Comparison of ENCODE assay signal across 25 cellular contexts in the genomic region with DNA sequence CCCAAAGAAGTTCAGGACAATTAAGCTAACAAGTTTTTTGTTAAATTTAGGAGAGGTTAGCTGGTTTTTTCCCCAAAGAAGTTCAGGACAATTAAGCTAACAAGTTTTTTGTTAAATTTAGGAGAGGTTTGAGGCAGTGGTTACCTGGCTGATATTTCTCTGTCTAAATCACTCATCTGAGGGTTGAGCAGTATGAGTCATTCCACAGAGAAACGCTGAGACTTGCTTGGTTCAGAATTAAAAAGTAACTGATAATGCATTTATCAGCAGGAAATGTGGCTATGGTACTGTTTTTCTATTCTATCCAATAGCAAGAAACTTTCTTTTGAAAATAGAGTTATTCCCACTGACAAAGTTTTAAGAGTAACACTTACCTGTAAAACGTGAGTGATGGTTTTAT. TPM values are rescaled to one million over a fixed set of nuclear protein-coding genes. Genes with fewer than 3 reads are reported as not detected.
A peak's percentile ranks its signal among the peaks of the same experiment; 100 is the strongest.
DNase-seq lines count a peak whose midpoint lies in the region; ATAC-seq, FAIRE-seq and TF ChIP-seq lines count a peak whose summit lies in the region.
"Had no signal": no experiment of that assay in that cellular context is flagged by ENCODE, and none has a peak within 500 bp of the region (broad histone marks: within the 10 kb centered on the region; RNA-seq: fewer than 3 reads in every experiment).

No MANE protein-coding gene starts in this region.

- no peak for TF ChIP-seq POLR2A in right lobe of liver (IDR thresholded peaks at IDR 0.05)

- no peak for DNase-seq in right lobe of liver
- no peak for DNase-seq in Right ventricle myocardium inferior (ENCODE audit: missing footprints)
- no peak for DNase-seq in SHP77 treated with DMSO at 0.1 percent for 48 hours (lab: John Stamatoyannopoulos, UW)
- DNase-seq: activated CD4-positive, CD25-positive, alpha-beta regulatory T cell; activated CD8-positive, alpha-beta T cell treated with anti-CD3 and anti-CD28 coated beads, Interleukin-2, amount 10 ng/mL, durations not matched to agents 7 days and 5 days; activated naive CD4-positive, alpha-beta T cell treated with anti-CD3 and anti-CD28 coated beads, Interleukin-2, amount 50 U/mL, for 16 hours; activated T-cell treated with anti-CD3 and anti-CD28 coated beads, Interleukin-2, amount 50 U/mL, for 24 hours; DMS53; GF-D8; IMR-90; NCI-H1417; NCI-H2081 treated with DMSO at 0.1 percent for 48 hours; NCI-H510A; stimulated activated CD4-positive, alpha-beta T cell treated with anti-CD3 and anti-CD28 coated beads, Interleukin-4, amount 100 ng/mL, for 24 hours; stimulated activated naive CD8-positive, alpha-beta T cell treated with anti-CD3 and anti-CD28 coated beads, Interleukin-15, Interleukin-2, amounts not matched to agents 100 U/mL and 50 U/mL, for 24 hours had no signal

- intact Hi-C loops in right lobe of liver (cut with DNase I) (no loop called here), Right ventricle myocardium inferior (cut with DNase I) (no loop called here)

- ATAC-seq in GM18870 (IDR thresholded peaks at IDR 0.05; ENCODE audit: unreplicated experiment) (peak; percentile 74), HG02981 (IDR thresholded peaks at IDR 0.05; ENCODE audit: unreplicated experiment) (peak; percentile 67), right lobe of liver (no peak), Right ventricle myocardium inferior (no peak), HG02973 (IDR thresholded peaks at IDR 0.05; ENCODE audit: unreplicated experiment) (no peak)
- peak; percentile 74 for ATAC-seq in activated T-helper 17 cell treated with anti-CD3 and anti-CD28 coated beads, Interleukin-2, amount 50 U/mL, for 72 hours (replicated peaks)
- ATAC-seq: activated CD8-positive, alpha-beta T cell treated with anti-CD3 and anti-CD28 coated beads, Interleukin-2, amount 10 ng/mL, durations not matched to agents 7 days and 5 days; gastroesophageal sphincter; stimulated activated naive CD8-positive, alpha-beta T cell treated with anti-CD3 and anti-CD28 coated beads, Interleukin-15, Interleukin-2, amounts not matched to agents 100 U/mL and 50 U/mL, for 24 hours had no signal

- H3K27ac ChIP-seq in right lobe of liver: no peak overlapping the region
- H3K27ac ChIP-seq: esophagus muscularis mucosa, gastroesophageal sphincter, tibial nerve had no signal

- H3K4me1 Mint-ChIP-seq in activated T-helper 17 cell treated with anti-CD3 and anti-CD28 coated beads, Interleukin-2, amount 50 U/mL, for 72 hours: no peaks in the 10 kb centered on the region
- H3K4me1 Mint-ChIP-seq: central memory CD8-positive, alpha-beta T cell had no signal

- H3K4me3 ChIP-seq in right lobe of liver: no peak overlapping the region
- H3K4me3 ChIP-seq: esophagus muscularis mucosa, gastroesophageal sphincter, tibial nerve had no signal

- no peaks in the 10 kb centered on the region for H3K36me3 ChIP-seq in right lobe of liver

- no peaks in the 10 kb centered on the region for H3K27me3 ChIP-seq in right lobe of liver
- H3K27me3 ChIP-seq: esophagus muscularis mucosa, gastroesophageal sphincter, tibial nerve had no signal

- H3K36me3 Mint-ChIP-seq in activated T-helper 17 cell treated with anti-CD3 and anti-CD28 coated beads, Interleukin-2, amount 50 U/mL, for 72 hours (ENCODE audit: low read depth): no peaks in the 10 kb centered on the region

- peak; percentile 95 for FAIRE-seq in islet of Langerhans (lab: Jason Lieb, UNC)

- H3K9me3 Mint-ChIP-seq in activated T-helper 17 cell treated with anti-CD3 and anti-CD28 coated beads, Interleukin-2, amount 50 U/mL, for 72 hours: no peaks in the 10 kb centered on the region
- H3K9me3 Mint-ChIP-seq: activated T-cell treated with anti-CD3 and anti-CD28 coated beads, Interleukin-2, amount 50 U/mL, for 24 hours; central memory CD8-positive, alpha-beta T cell; T-helper 2 cell treated with Interferon-gamma antibody and Interleukin-4, amounts not matched to agents 5 μg/mL and 100 μg/mL, for 36 hours had no signal

- H3K4me3 Mint-ChIP-seq in activated T-helper 17 cell treated with anti-CD3 and anti-CD28 coated beads, Interleukin-2, amount 50 U/mL, for 72 hours: no peak overlapping the region
- H3K4me3 Mint-ChIP-seq: activated CD8-positive, alpha-beta T cell treated with anti-CD3 and anti-CD28 coated beads, Interleukin-2, amount 10 ng/mL, durations not matched to agents 7 days and 5 days; activated T-cell treated with anti-CD3 and anti-CD28 coated beads, Interleukin-2, amount 50 U/mL, for 24 hours; central memory CD8-positive, alpha-beta T cell; T-helper 2 cell treated with Interferon-gamma antibody and Interleukin-4, amounts not matched to agents 5 μg/mL and 100 μg/mL, for 36 hours had no signal

- no peaks in the 10 kb centered on the region for H3K27me3 Mint-ChIP-seq in activated T-helper 17 cell treated with anti-CD3 and anti-CD28 coated beads, Interleukin-2, amount 50 U/mL, for 72 hours
- H3K27me3 Mint-ChIP-seq: activated T-cell treated with anti-CD3 and anti-CD28 coated beads, Interleukin-2, amount 50 U/mL, for 24 hours; central memory CD8-positive, alpha-beta T cell had no signal

- no peak overlapping the region for H3K27ac Mint-ChIP-seq in activated T-helper 17 cell treated with anti-CD3 and anti-CD28 coated beads, Interleukin-2, amount 50 U/mL, for 72 hours
- H3K27ac Mint-ChIP-seq: activated CD8-positive, alpha-beta T cell treated with anti-CD3 and anti-CD28 coated beads, Interleukin-2, amount 10 ng/mL, durations not matched to agents 7 days and 5 days; activated T-cell treated with anti-CD3 and anti-CD28 coated beads, Interleukin-2, amount 50 U/mL, for 24 hours; T-helper 2 cell treated with Interferon-gamma antibody and Interleukin-4, amounts not matched to agents 5 μg/mL and 100 μg/mL, for 36 hours had no signal

- H3K4me1 ChIP-seq in right lobe of liver: no peaks in the 10 kb centered on the region
- H3K4me1 ChIP-seq: esophagus muscularis mucosa, gastroesophageal sphincter, tibial nerve had no signal

- TF ChIP-seq CTCF in right lobe of liver (IDR thresholded peaks at IDR 0.05): no peak

- WGBS in right lobe of liver (ENCODE audit: insufficient coverage, low coverage, low lambda C conversion rate, missing lambda C conversion rate): 29% methylated on average over 2 of the region's 2 CpGs

- no peaks in the 10 kb centered on the region for H3K9me3 ChIP-seq in right lobe of liver
- H3K9me3 ChIP-seq: esophagus muscularis mucosa, gastroesophageal sphincter, tibial nerve had no signal

RNA-seq across cellular contexts. Expression of gene KIDINS220, which starts 22.8 kb away (rescaled TPM):
- total RNA-seq in activated T-helper 17 cell treated with anti-CD3 and anti-CD28 coated beads, Interleukin-2, amount 50 U/mL, for 72 hours: 10 to 100 TPM; 28.9 to 31.1 TPM
- total RNA-seq in right lobe of liver (10 to 100 TPM; 17.0 to 24.8 (median 21.5) TPM), Right ventricle myocardium inferior (49.0 TPM)

Comparison
In these comparisons a context has a peak if more than half of its experiments do, and no peak if none do; other contexts are left out.
1. ATAC-seq: peak in GM18870 (single experiment), HG02981 (single experiment) and activated T-helper 17 cell treated with anti-CD3 and anti-CD28 coated beads, Interleukin-2, amount 50 U/mL, for 72 hours (single experiment); none in right lobe of liver (0 of 4), Right ventricle myocardium inferior (single experiment) and HG02973 (single experiment).